Comparison of ENCODE assay signal across 14 cellular contexts in genomic region chr1:181133441-181133951, GRCh38. TPM values are rescaled to one million over a fixed set of nuclear protein-coding genes. Genes with fewer than 3 reads are reported as not detected.
A peak's percentile ranks its signal among the peaks of the same experiment; 100 is the strongest.
DNase-seq lines count a peak whose midpoint lies in the region; ATAC-seq and TF ChIP-seq lines count a peak whose summit lies in the region.
"Had no signal": no experiment of that assay in that cellular context is flagged by ENCODE, and none has a peak within 500 bp of the region (broad histone marks: within the 10 kb centered on the region; RNA-seq: fewer than 3 reads in every experiment).

No MANE protein-coding gene starts in this region.

- H3K27me3 Mint-ChIP-seq in activated T-helper 1 cell treated with anti-CD3 and anti-CD28 coated beads, Interleukin-12 subunit alpha, Interleukin-12 subunit beta, Interleukin-2, Interleukin-4 antibody, amounts not matched to agents 30 ng/mL and 10 ng/mL and 1 ng/mL, durations not matched to agents 14 hours and 24 hours and 36 hours (ENCODE audit: insufficient read depth) = peaks cover 5% of the 10 kb centered on the region
- no peaks in the 10 kb centered on the region for H3K27me3 Mint-ChIP-seq in naive B cell

- peak overlapping the region; percentile 29 for H3K27ac Mint-ChIP-seq in activated T-helper 1 cell treated with anti-CD3 and anti-CD28 coated beads, Interleukin-12 subunit alpha, Interleukin-12 subunit beta, Interleukin-2, Interleukin-4 antibody, amounts not matched to agents 30 ng/mL and 10 ng/mL and 1 ng/mL, durations not matched to agents 14 hours and 24 hours and 36 hours
- peak overlapping the region; percentile 17 to 98 (median 88) for H3K27ac Mint-ChIP-seq in naive B cell

- CTCF ChIA-PET in HEK293T (lab: Yijun Ruan, JAX) = interaction anchor here (0.6 to 1.0 kb wide), 2 partner anchors 96 to 252 kb away, joined by 3 to 4 read pairs; no protein-coding TSS in a partner anchor

- DNase-seq in GM06990 (ENCODE audit: extremely low read depth, insufficient read length) (peak; percentile 59), HEK293T (ENCODE audit: extremely low spot score) (no peak), naive B cell (no peak), ovary (no peak)
- DNase-seq in activated T-helper 1 cell treated with anti-CD3 and anti-CD28 coated beads, Interleukin-12 subunit alpha, Interleukin-12 subunit beta, Interleukin-2, Interleukin-4 antibody, amounts not matched to agents 30 ng/mL and 10 ng/mL and 1 ng/mL, durations not matched to agents 14 hours and 24 hours and 36 hours (ENCODE audit: low spot score) = no peak
- DNase-seq in activated CD4-positive, alpha-beta T cell treated with anti-CD3 and anti-CD28 coated beads for 4 hours = no peak
- DNase-seq: adrenal gland; CD8-positive, alpha-beta memory T cell; colonic mucosa; NCI-H2081 treated with DMSO at 0.1 percent for 48 hours; right cardiac atrium; T1000 had no signal

- WGBS in ovary, 3 donors = 81 to 92% (median 86%) methylated on average over 6 of the region's 6 CpGs

- ATAC-seq in naive B cell (ENCODE audit: low read depth in 2 of 2) (no peak), GM19035 (IDR thresholded peaks at IDR 0.05; ENCODE audit: unreplicated experiment) (no peak)
- ATAC-seq: right cardiac atrium had no signal

- peaks cover 73% of the 10 kb centered on the region for H3K4me1 Mint-ChIP-seq in activated T-helper 1 cell treated with anti-CD3 and anti-CD28 coated beads, Interleukin-12 subunit alpha, Interleukin-12 subunit beta, Interleukin-2, Interleukin-4 antibody, amounts not matched to agents 30 ng/mL and 10 ng/mL and 1 ng/mL, durations not matched to agents 14 hours and 24 hours and 36 hours (ENCODE audit: low read depth)
- peaks cover 80 to 95% (median 95%) of the 10 kb centered on the region in 3 donors for H3K4me1 Mint-ChIP-seq in naive B cell

- no peak overlapping the region for H3K4me3 Mint-ChIP-seq in activated T-helper 1 cell treated with anti-CD3 and anti-CD28 coated beads, Interleukin-12 subunit alpha, Interleukin-12 subunit beta, Interleukin-2, Interleukin-4 antibody, amounts not matched to agents 30 ng/mL and 10 ng/mL and 1 ng/mL, durations not matched to agents 14 hours and 24 hours and 36 hours
- peak overlapping the region in 6 of 8 donors; percentile 43 to 89 (median 83) for H3K4me3 Mint-ChIP-seq in naive B cell

- H3K4me3 ChIP-seq in GM06990 (replicated peaks; ENCODE audit: low read depth, low read length) (no peak overlapping the region), ovary (no peak overlapping the region)
- H3K4me3 ChIP-seq: adrenal gland, colonic mucosa had no signal

- peaks cover 1% of the 10 kb centered on the region for H3K4me1 ChIP-seq in ovary (ENCODE audit: insufficient read depth)

- TF ChIP-seq CTCF in GM06990 (IDR thresholded peaks at IDR 0.05; ENCODE audit: insufficient read depth, low read length, poor library complexity, severe bottlenecking) = no peak
- no peak for TF ChIP-seq CTCF in ovary (IDR thresholded peaks at IDR 0.05)

- TF ChIP-seq POLR2A in ovary (IDR thresholded peaks at IDR 0.05) = no peak

- intact Hi-C loops in activated T-helper 1 cell treated with anti-CD3 and anti-CD28 coated beads, Interleukin-12 subunit alpha, Interleukin-12 subunit beta, Interleukin-2, Interleukin-4 antibody, amounts not matched to agents 30 ng/mL and 10 ng/mL and 1 ng/mL, durations not matched to agents 14 hours and 24 hours and 36 hours (cut with micrococcal nuclease) = no loop called here
- intact Hi-C loops in ovary (cut with DNase I) = no loop called here

- POLR2A ChIA-PET in HEK293T (lab: Yijun Ruan, JAX) = interaction anchor here (1.0 to 1.1 kb wide), 3 partner anchors 30 to 45 kb away, joined by 3 to 10 read pairs (median 3); partner anchors contain the start of gene IER5

- TF ChIP-seq EP300 in ovary (IDR thresholded peaks at IDR 0.05) = no peak

- H3K9me3 ChIP-seq in ovary = no peaks in the 10 kb centered on the region
- H3K9me3 ChIP-seq: adrenal gland, colonic mucosa had no signal

- H3K36me3 Mint-ChIP-seq in activated T-helper 1 cell treated with anti-CD3 and anti-CD28 coated beads, Interleukin-12 subunit alpha, Interleukin-12 subunit beta, Interleukin-2, Interleukin-4 antibody, amounts not matched to agents 30 ng/mL and 10 ng/mL and 1 ng/mL, durations not matched to agents 14 hours and 24 hours and 36 hours (ENCODE audit: low read depth) = no peaks in the 10 kb centered on the region
- no peaks in the 10 kb centered on the region for H3K36me3 Mint-ChIP-seq in naive B cell
- H3K36me3 Mint-ChIP-seq: CD8-positive, alpha-beta memory T cell had no signal

- H3K27ac ChIP-seq in ovary = no peak overlapping the region
- H3K27ac ChIP-seq: adrenal gland, colonic mucosa, KMS-11 had no signal

- H3K27me3 ChIP-seq in GM06990 (replicated peaks; ENCODE audit: control insufficient read depth, insufficient read depth, low read length) (no peaks in the 10 kb centered on the region), ovary (no peaks in the 10 kb centered on the region)
- H3K27me3 ChIP-seq: adrenal gland, colonic mucosa had no signal

- H3K36me3 ChIP-seq in GM06990 (ENCODE audit: control insufficient read depth, insufficient read depth, low read length) = no peaks in the 10 kb centered on the region
- H3K36me3 ChIP-seq in ovary = no peaks in the 10 kb centered on the region
- H3K36me3 ChIP-seq: adrenal gland, colonic mucosa had no signal

- no peaks in the 10 kb centered on the region for H3K9me3 Mint-ChIP-seq in activated T-helper 1 cell treated with anti-CD3 and anti-CD28 coated beads, Interleukin-12 subunit alpha, Interleukin-12 subunit beta, Interleukin-2, Interleukin-4 antibody, amounts not matched to agents 30 ng/mL and 10 ng/mL and 1 ng/mL, durations not matched to agents 14 hours and 24 hours and 36 hours
- H3K9me3 Mint-ChIP-seq in naive B cell = no peaks in the 10 kb centered on the region
- H3K9me3 Mint-ChIP-seq: CD8-positive, alpha-beta memory T cell had no signal

TF ChIP-seq in HEK293T, 16 proteins besides CTCF, POLR2A, EP300 and RAD21:
- TF ChIP-seq L3MBTL2 (conservative IDR thresholded peaks at IDR 0.05) (peak; percentile 57; the same call in 1 of the 2 replicates), NFRKB (IDR thresholded peaks at IDR 0.05) (no peak)

RNA-seq across cellular contexts. Expression of gene IER5, which starts 45.0 kb away (rescaled TPM):
- 59.4 and 61.5 TPM in 2 replicates for total RNA-seq in activated T-helper 1 cell treated with anti-CD3 and anti-CD28 coated beads, Interleukin-12 subunit alpha, Interleukin-12 subunit beta, Interleukin-2, Interleukin-4 antibody, amounts not matched to agents 30 ng/mL and 10 ng/mL and 1 ng/mL, durations not matched to agents 14 hours and 24 hours and 36 hours
- 10 to 100 TPM; 17.3 to 82.6 (median 34.1) TPM for polyA plus RNA-seq in naive B cell (ENCODE audit: low read depth in 6 of 6)
- 10 to 100 TPM in 1 of 7 donors, 1 to 10 TPM in 6; 2.7 to 43.4 (median 6.8) TPM for total RNA-seq in ovary
- 1 to 10 TPM; 2.5 to 5.7 TPM for polyA plus RNA-seq in ovary
